8 cellular contexts compared by ENCODE assay signal in the genomic region with DNA sequence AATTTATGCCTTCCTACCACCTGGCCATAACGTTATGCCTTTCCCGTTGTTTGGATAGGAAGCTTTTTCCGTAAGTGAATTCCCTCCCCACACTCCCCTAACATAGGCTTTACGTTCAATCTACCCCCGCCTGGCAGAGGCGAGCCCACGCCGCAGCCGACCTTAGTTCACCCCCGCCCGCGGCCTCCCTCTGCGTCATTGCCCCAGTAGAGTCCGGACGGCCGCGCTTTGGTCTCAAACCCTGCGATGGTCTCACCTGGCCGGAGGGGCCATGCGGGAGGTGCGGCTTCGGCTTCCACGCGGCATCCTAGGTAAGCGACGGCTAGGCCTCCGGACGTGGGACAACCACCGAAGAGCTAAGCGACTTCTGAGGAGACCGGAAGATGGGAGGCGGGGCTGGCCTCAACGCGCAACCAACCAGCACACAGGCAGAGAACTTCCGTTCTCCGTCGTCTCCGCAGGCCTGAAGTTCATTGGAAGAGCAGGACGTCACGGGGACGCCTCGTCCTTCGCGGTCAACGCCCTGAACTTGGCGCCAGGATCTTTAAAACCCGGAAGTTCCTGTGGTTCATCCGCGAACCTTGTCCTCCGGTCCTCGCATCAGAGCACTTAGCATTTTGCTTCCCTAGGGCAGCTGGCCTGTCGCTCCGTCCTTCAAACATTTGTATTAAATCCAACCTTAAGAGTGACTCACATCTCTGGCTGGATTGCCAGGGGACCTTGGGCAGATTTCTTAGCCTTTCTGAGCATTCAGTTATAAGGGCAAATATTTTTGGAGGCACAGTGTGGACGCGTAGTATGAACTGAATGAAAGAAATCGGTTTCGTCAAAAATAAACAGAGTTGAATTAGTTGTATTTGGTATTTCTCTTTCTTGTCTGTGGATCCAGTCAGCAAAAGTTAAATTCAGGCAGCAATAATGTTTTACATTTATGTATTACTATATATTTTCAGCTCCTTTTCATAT.
DNase-seq lines count a peak whose midpoint lies in the region; ATAC-seq and TF ChIP-seq lines count a peak whose summit lies in the region.

A gene with protein sequence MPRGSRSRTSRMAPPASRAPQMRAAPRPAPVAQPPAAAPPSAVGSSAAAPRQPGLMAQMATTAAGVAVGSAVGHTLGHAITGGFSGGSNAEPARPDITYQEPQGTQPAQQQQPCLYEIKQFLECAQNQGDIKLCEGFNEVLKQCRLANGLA (minus strand): TSS at position 369 of the 966 bp plus-strand sequence. CDS start 63 bp downstream, at position 306.

- peaks cover 4% of the 10 kb centered on the region for H3K4me1 ChIP-seq in mucosa of stomach (ENCODE audit: control insufficient read depth, insufficient read depth, low read length)

- H3K9ac ChIP-seq in mucosa of stomach (ENCODE audit: low read length) = peak within 1 kb of the TSS; percentile 99

- TF ChIP-seq RAD21 in Ishikawa (IDR thresholded peaks at IDR 0.05; ENCODE audit: low read depth) = no peak

- peaks cover 5% of the 10 kb centered on the region for H3K36me3 ChIP-seq in mucosa of stomach (ENCODE audit: control insufficient read depth, insufficient read depth, low read length)

- no peaks in the 10 kb centered on the region for H3K27me3 ChIP-seq in mucosa of stomach (ENCODE audit: control insufficient read depth, insufficient read depth, low read length)

- no peak for TF ChIP-seq EP300 in Ishikawa (IDR thresholded peaks at IDR 0.05; ENCODE audit: borderline replicate concordance)

- DNase-seq in DMS114 treated with DMSO at 0.1 percent for 48 hours (lab: John Stamatoyannopoulos, UW; ENCODE audit: unreplicated experiment) (peak; percentile 99), OCI-M2 (lab: John Stamatoyannopoulos, UW; ENCODE audit: unreplicated experiment) (peak; percentile 73), activated T-cell treated with anti-CD3 and anti-CD28 coated beads for 24 hours (ENCODE audit: low read depth) (peak; percentile 90), epidermal melanocyte (ENCODE audit: insufficient read length, low spot score) (peak; percentile 98)
- peak; percentile 78 to 81 for DNase-seq in stimulated activated CD8-positive, alpha-beta memory T cell treated with anti-CD3 and anti-CD28 coated beads, Interleukin-7, amount 100 ng/mL, for 1 hour (ENCODE audit: low read depth in 2 of 2)

- ATAC-seq in GM21576 (IDR thresholded peaks at IDR 0.05; ENCODE audit: unreplicated experiment) = peak; percentile 99

- peak within 1 kb of the TSS; percentile 70 for H3K4me3 ChIP-seq in mucosa of stomach (ENCODE audit: low read length)

- H3K9me3 ChIP-seq in mucosa of stomach (ENCODE audit: control insufficient read depth, low read length) = no peaks in the 10 kb centered on the region

TF ChIP-seq in Ishikawa, 13 proteins besides CTCF, POLR2A, EP300 and RAD21:
- TF ChIP-seq, protein P1, sequence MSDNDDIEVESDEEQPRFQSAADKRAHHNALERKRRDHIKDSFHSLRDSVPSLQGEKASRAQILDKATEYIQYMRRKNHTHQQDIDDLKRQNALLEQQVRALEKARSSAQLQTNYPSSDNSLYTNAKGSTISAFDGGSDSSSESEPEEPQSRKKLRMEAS (IDR thresholded peaks at IDR 0.05) = peak; percentile 82
- TF ChIP-seq TCF12 (IDR thresholded peaks at IDR 0.05; ENCODE audit: low read depth) (peak; percentile 55; the same call in 1 of the 2 replicates), CEBPB (IDR thresholded peaks at IDR 0.05) (no peak), TAF1 (IDR thresholded peaks at IDR 0.05; ENCODE audit: low read depth) (peak; percentile 86)
- TF ChIP-seq, protein P2, sequence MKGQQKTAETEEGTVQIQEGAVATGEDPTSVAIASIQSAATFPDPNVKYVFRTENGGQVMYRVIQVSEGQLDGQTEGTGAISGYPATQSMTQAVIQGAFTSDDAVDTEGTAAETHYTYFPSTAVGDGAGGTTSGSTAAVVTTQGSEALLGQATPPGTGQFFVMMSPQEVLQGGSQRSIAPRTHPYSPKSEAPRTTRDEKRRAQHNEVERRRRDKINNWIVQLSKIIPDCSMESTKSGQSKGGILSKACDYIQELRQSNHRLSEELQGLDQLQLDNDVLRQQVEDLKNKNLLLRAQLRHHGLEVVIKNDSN (IDR thresholded peaks at IDR 0.05) = peak; percentile 84
- TF ChIP-seq, protein P3, sequence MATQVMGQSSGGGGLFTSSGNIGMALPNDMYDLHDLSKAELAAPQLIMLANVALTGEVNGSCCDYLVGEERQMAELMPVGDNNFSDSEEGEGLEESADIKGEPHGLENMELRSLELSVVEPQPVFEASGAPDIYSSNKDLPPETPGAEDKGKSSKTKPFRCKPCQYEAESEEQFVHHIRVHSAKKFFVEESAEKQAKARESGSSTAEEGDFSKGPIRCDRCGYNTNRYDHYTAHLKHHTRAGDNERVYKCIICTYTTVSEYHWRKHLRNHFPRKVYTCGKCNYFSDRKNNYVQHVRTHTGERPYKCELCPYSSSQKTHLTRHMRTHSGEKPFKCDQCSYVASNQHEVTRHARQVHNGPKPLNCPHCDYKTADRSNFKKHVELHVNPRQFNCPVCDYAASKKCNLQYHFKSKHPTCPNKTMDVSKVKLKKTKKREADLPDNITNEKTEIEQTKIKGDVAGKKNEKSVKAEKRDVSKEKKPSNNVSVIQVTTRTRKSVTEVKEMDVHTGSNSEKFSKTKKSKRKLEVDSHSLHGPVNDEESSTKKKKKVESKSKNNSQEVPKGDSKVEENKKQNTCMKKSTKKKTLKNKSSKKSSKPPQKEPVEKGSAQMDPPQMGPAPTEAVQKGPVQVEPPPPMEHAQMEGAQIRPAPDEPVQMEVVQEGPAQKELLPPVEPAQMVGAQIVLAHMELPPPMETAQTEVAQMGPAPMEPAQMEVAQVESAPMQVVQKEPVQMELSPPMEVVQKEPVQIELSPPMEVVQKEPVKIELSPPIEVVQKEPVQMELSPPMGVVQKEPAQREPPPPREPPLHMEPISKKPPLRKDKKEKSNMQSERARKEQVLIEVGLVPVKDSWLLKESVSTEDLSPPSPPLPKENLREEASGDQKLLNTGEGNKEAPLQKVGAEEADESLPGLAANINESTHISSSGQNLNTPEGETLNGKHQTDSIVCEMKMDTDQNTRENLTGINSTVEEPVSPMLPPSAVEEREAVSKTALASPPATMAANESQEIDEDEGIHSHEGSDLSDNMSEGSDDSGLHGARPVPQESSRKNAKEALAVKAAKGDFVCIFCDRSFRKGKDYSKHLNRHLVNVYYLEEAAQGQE (IDR thresholded peaks at IDR 0.05; ENCODE audit: low read depth) = no peak

Comparison
In these comparisons a context has a peak if more than half of its experiments do, and no peak if none do; other contexts are left out.
1. Peak in every context shown above with its lines: DNase-seq, ATAC-seq and H3K4me3 ChIP-seq.